8 cellular contexts compared by ENCODE assay signal in the genomic region with DNA sequence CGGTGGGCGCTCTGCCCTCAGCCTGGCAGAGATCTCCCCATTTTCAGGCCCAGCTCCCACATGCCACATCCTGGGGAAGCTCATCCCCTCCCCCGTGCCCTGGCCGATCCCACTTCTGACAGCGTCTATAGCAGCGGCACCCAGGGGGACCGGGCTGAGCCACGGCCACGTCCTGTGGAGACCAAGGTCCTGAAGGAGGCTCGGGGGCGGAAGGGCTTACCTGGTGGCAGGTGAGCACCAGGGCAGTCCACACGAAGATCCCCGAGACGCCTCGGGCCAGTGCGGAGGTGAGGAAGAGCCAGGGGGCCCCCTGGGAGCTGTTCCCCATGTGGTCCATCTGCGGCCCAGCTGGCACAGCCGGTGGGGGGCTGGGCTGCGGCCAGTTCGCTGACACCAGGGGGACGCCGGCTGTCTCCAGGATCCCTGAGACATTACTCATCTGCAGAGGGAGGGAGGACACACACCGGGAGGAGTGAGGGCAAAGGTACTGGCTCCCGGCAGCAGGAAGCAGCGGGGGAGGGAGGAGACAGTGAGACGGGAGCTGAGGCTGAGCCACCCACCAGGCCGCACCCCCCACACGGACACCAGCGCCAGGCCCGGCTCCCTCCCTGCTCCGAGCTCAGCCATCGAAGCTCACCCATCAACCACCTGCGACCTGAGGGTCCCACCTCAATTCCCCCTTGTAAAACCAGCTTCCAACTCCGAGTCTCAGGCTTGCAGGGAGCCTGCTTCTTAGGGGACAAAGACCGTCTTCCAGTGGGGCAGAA. TPM values are rescaled to one million over a fixed set of nuclear protein-coding genes. Genes with fewer than 3 reads are reported as not detected.
DNase-seq lines count a peak whose midpoint lies in the region; ATAC-seq and TF ChIP-seq lines count a peak whose summit lies in the region.

No MANE protein-coding gene starts in this region.

- no peaks in the 10 kb centered on the region for H3K9me3 ChIP-seq in esophagus (ENCODE audit: control insufficient read depth in 2 of 2, insufficient read depth in 1 of 2, low read depth in 1 of 2, low read length in 1 of 2)
- H3K9me3 ChIP-seq in psoas muscle, result no peaks in the 10 kb centered on the region

- H3K4me3 ChIP-seq in esophagus (ENCODE audit: low read depth in 1 of 2, low read length in 2 of 2), result peak overlapping the region in 1 of 2 donors; percentile 17
- H3K4me3 ChIP-seq in psoas muscle, result peak overlapping the region; percentile 41

- peaks cover 4 to 21% of the 10 kb centered on the region in 2 donors for H3K4me1 ChIP-seq in esophagus (ENCODE audit: control insufficient read depth in 2 of 2, insufficient read depth in 2 of 2, low read length in 1 of 2)
- H3K4me1 ChIP-seq in psoas muscle, result peaks cover 13% of the 10 kb centered on the region

- DNase-seq in GM04503 (ENCODE audit: low read depth), result peak; percentile 41
- DNase-seq in NCI-H524 (lab: John Stamatoyannopoulos, UW), result peak; percentile 78 to 84
- peak; percentile 59 to 74 for DNase-seq in psoas muscle
- DNase-seq in NCI-H1436 treated with DMSO at 0.1 percent for 48 hours (lab: John Stamatoyannopoulos, UW), result no peak

- H3K27me3 ChIP-seq in esophagus (ENCODE audit: control insufficient read depth in 1 of 2, insufficient read depth in 2 of 2, low read length in 2 of 2) (no peaks in the 10 kb centered on the region), psoas muscle (ENCODE audit: insufficient read depth in 3 of 3, low read length in 2 of 3) (no peaks in the 10 kb centered on the region)

- 30 to 31% methylated on average over 32 to 35 of the region's 35 CpGs for WGBS in esophagus, 2 donors
- WGBS in psoas muscle, 3 donors, result 35 to 42% (median 40%) methylated on average over 30 to 35 of the region's 35 CpGs

- ATAC-seq in psoas muscle (peak; percentile 67 to 77 (median 76)), HG03354 (IDR thresholded peaks at IDR 0.05; ENCODE audit: poor library complexity, severe bottlenecking, unreplicated experiment) (no peak), GM19395 (IDR thresholded peaks at IDR 0.05; ENCODE audit: unreplicated experiment) (no peak), GM19467 (IDR thresholded peaks at IDR 0.05; ENCODE audit: unreplicated experiment) (no peak)

- intact Hi-C loops in psoas muscle (cut with DNase I), result no loop called here

- H3K27ac ChIP-seq in esophagus (ENCODE audit: low read depth in 2 of 2, low read length in 1 of 2) (peak overlapping the region; percentile 77 to 88), psoas muscle (peak overlapping the region; percentile 90)

- TF ChIP-seq CTCF in psoas muscle (IDR thresholded peaks at IDR 0.05), result no peak

- peaks cover 0 to 26% of the 10 kb centered on the region in 2 donors for H3K36me3 ChIP-seq in esophagus (ENCODE audit: control insufficient read depth in 2 of 2, insufficient read depth in 2 of 2, low read length in 1 of 2)
- peaks cover 0 to 4% of the 10 kb centered on the region in 2 donors for H3K36me3 ChIP-seq in psoas muscle (ENCODE audit: insufficient read depth in 1 of 2, low read depth in 1 of 2)

RNA-seq across cellular contexts. Expression of a gene that starts 0.8 kb away (rescaled TPM):
- polyA plus RNA-seq in esophagus (100 to 1,000 TPM in 1 of 2 donors, 10 to 100 TPM in 1; 80.2 to 187 TPM), psoas muscle (1 to 10 TPM in 2 of 3 donors, under 1 TPM in 1; 0.40 to 1.4 (median 1.1) TPM)
- total RNA-seq in psoas muscle, result 1 to 10 TPM; 2.8 to 6.0 (median 2.9) TPM

RNA-seq across cellular contexts. Expression of a gene that starts 14.6 kb away (rescaled TPM):
- 10 to 100 TPM; 66.9 to 72.3 TPM for polyA plus RNA-seq in esophagus
- 10 to 100 TPM; 11.8 to 18.2 (median 14.6) TPM for total RNA-seq in psoas muscle
- polyA plus RNA-seq in psoas muscle, result 10 to 100 TPM; 33.4 to 59.1 (median 54.1) TPM

RNA-seq across cellular contexts. Expression of a gene that starts 24.7 kb away (rescaled TPM):
- polyA plus RNA-seq in esophagus (10 to 100 TPM; 15.5 to 25.0 TPM), psoas muscle (100 to 1,000 TPM in 1 of 3 donors, 10 to 100 TPM in 2; 36.7 to 138 (median 62.9) TPM)
- total RNA-seq in psoas muscle, result 100 to 1,000 TPM in 1 of 4 donors, 10 to 100 TPM in 3; 59.1 to 103 (median 77.5) TPM

RNA-seq across cellular contexts. Expression of a gene that starts 51.0 kb away (rescaled TPM):
- polyA plus RNA-seq in esophagus (10 to 100 TPM; 36.6 to 42.2 TPM), psoas muscle (10 to 100 TPM; 38.8 to 70.7 (median 44.0) TPM)
- total RNA-seq in psoas muscle, result 10 to 100 TPM; 61.3 to 77.6 (median 68.9) TPM

Comparison
In these comparisons a context has a peak if more than half of its experiments do, and no peak if none do; other contexts are left out.
1. ATAC-seq: peak in psoas muscle (4 of 4); none in HG03354 (single experiment), GM19395 (single experiment) and GM19467 (single experiment).
2. RNA of a gene that starts 0.8 kb away (polyA plus RNA-seq): 80.2 to 187 TPM in esophagus; 0.40 to 1.4 TPM in psoas muscle; every median in the first group is over 10 times any median in the second.